In genomic region chr7:69868921-69869320, GRCh38 we compare ENCODE assay signal across 24 cellular contexts.
"Had no signal": no experiment of that assay in that cellular context is flagged by ENCODE, and none has a peak within 500 bp of the region (broad histone marks: within the 10 kb centered on the region; RNA-seq: fewer than 3 reads in every experiment).

No MANE protein-coding gene starts in this region.

- DNase-seq: activated CD4-positive, alpha-beta memory T cell treated with anti-CD3 and anti-CD28 coated beads for 36 hours; activated CD4-positive, alpha-beta T cell treated with anti-CD3 and anti-CD28 coated beads for 36 hours; activated CD4-positive, alpha-beta T cell treated with anti-CD3 and anti-CD28 coated beads, Interleukin-2, amount 10 ng/mL, durations not matched to agents 24 days and 14 days; activated CD4-positive, CD25-positive, alpha-beta regulatory T cell; activated CD4-positive, CD25-positive, alpha-beta regulatory T cell treated with anti-CD3 and anti-CD28 coated beads, Interleukin-2, amount 50 U/mL, for 72 hours; activated CD8-positive, alpha-beta memory T cell treated with anti-CD3 and anti-CD28 coated beads, Interleukin-2, amount 10 ng/mL, durations not matched to agents 7 days and 5 days; activated CD8-positive, alpha-beta memory T cell treated with anti-CD3 and anti-CD28 coated beads, Interleukin-2, amount 50 U/mL, for 4 hours; activated CD8-positive, alpha-beta T cell treated with anti-CD3 and anti-CD28 coated beads, Interleukin-2, amount 10 ng/mL, durations not matched to agents 7 days and 5 days; activated effector memory CD4-positive, alpha-beta T cell treated with anti-CD3 and anti-CD28 coated beads, Interleukin-2, amount 50 U/mL, for 16 hours; activated naive CD4-positive, alpha-beta T cell treated with anti-CD3 and anti-CD28 coated beads for 36 hours; activated naive CD8-positive, alpha-beta T cell treated with anti-CD3 and anti-CD28 coated beads for 36 hours; activated naive CD8-positive, alpha-beta T cell treated with anti-CD3 and anti-CD28 coated beads, Interleukin-2, amount 50 U/mL, for 24 hours; activated T-cell treated with anti-CD3 and anti-CD28 coated beads, Interleukin-2, amount 50 U/mL, for 1 hour; activated T-cell treated with anti-CD3 and anti-CD28 coated beads, Interleukin-2, amount 50 U/mL, for 48 hours; adrenal gland; amygdala; aorta; body of pancreas; colonic mucosa; effector CD8-positive, alpha-beta T cell; esophagus squamous epithelium; foreskin fibroblast; head of caudate nucleus; T-helper 2 cell had no signal

- ATAC-seq: activated CD4-positive, alpha-beta T cell treated with anti-CD3 and anti-CD28 coated beads for 36 hours; activated CD8-positive, alpha-beta memory T cell treated with anti-CD3 and anti-CD28 coated beads, Interleukin-2, amount 10 ng/mL, durations not matched to agents 7 days and 5 days; activated CD8-positive, alpha-beta T cell treated with anti-CD3 and anti-CD28 coated beads, Interleukin-2, amount 10 ng/mL, durations not matched to agents 7 days and 5 days; activated naive CD8-positive, alpha-beta T cell treated with anti-CD3 and anti-CD28 coated beads, Interleukin-2, amount 50 U/mL, for 24 hours; body of pancreas had no signal
